ENCODE assay signal across 3 cellular contexts in the genomic region with DNA sequence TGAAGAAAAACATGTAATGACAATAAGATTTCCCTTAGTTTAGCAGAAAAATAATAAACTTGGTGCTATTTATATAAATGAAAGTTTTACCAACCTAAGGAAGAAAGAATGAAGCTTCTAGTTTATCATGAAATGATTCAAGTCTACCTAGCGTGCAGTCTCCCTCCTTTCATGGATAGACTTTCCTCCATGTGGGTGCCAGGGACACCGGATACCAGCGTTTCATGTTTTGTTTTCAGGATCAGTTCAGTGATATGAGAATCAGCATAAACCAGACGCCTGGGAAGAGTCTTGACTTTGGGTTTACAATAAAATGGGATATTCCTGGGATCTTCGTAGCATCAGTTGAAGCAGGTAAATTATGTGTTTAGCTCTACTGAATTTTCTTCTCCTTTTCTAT.
"Had no signal": no experiment of that assay in that cellular context is flagged by ENCODE, and none has a peak within 500 bp of the region (broad histone marks: within the 10 kb centered on the region; RNA-seq: fewer than 3 reads in every experiment).

No MANE protein-coding gene starts in this region.

- DNase-seq: GDM1, GF-D8 had no signal

- H3K4me3 ChIP-seq: GM12878 had no signal

- ATAC-seq: GM12878 had no signal
